Comparison of ENCODE assay signal across 7 cellular contexts in genomic region chr15:88918738-88919137, GRCh38. TPM values are rescaled to one million over a fixed set of nuclear protein-coding genes. Genes with fewer than 3 reads are reported as not detected.
A peak's percentile ranks its signal among the peaks of the same experiment; 100 is the strongest.
DNase-seq lines count a peak whose midpoint lies in the region; ATAC-seq lines count a peak whose summit lies in the region.

No MANE protein-coding gene starts in this region.

- ATAC-seq in GM18858 (IDR thresholded peaks at IDR 0.05; ENCODE audit: unreplicated experiment) (peak; percentile 51), HG03175 (IDR thresholded peaks at IDR 0.05; ENCODE audit: unreplicated experiment) (peak; percentile 71), left ventricle myocardium superior (peak; percentile 88)

- peak; percentile 73 for DNase-seq in T1000 (lab: John Stamatoyannopoulos, UW)
- DNase-seq in left ventricle myocardium superior: peak; percentile 65
- no peak for DNase-seq in OCI-M2 (lab: John Stamatoyannopoulos, UW; ENCODE audit: unreplicated experiment)
- DNase-seq in NCI-H1092 (lab: John Stamatoyannopoulos, UW): no peak
- no peak for DNase-seq in NK-92 treated with Interleukin-12 subunit alpha and Interleukin-12 subunit beta, amount 100 ng/mL, for 24 hours (lab: John Stamatoyannopoulos, UW)

- intact Hi-C loops in left ventricle myocardium superior (cut with micrococcal nuclease): no loop called here

RNA-seq across cellular contexts. Expression of gene MFGE8, which starts 5.6 kb away (rescaled TPM):
- 322 TPM for total RNA-seq in left ventricle myocardium superior

RNA-seq across cellular contexts. Expression of gene HAPLN3, which starts 23.4 kb away (rescaled TPM):
- total RNA-seq in left ventricle myocardium superior: 2.0 TPM

Comparison
In these comparisons a context has a peak if more than half of its experiments do, and no peak if none do; other contexts are left out.
1. DNase-seq: peak in T1000 (single experiment) and left ventricle myocardium superior (single experiment); none in OCI-M2 (single experiment), NCI-H1092 (single experiment) and NK-92 treated with Interleukin-12 subunit alpha and Interleukin-12 subunit beta, amount 100 ng/mL, for 24 hours (single experiment).
2. Peak in every context shown above with its lines, with median percentiles within 50 percentile points of each other: ATAC-seq.